In genomic region chr17:31273511-31273910, GRCh38 we compare ENCODE assay signal across 20 cellular contexts. TPM values are rescaled to one million over a fixed set of nuclear protein-coding genes. Genes with fewer than 3 reads are reported as not detected.
"Had no signal": no experiment of that assay in that cellular context is flagged by ENCODE, and none has a peak within 500 bp of the region (broad histone marks: within the 10 kb centered on the region; RNA-seq: fewer than 3 reads in every experiment).

No MANE protein-coding gene starts in this region.

- H3K27me3 Mint-ChIP-seq: activated naive CD8-positive, alpha-beta T cell treated with anti-CD3 and anti-CD28 coated beads, Interleukin-2, amount 10 ng/mL, durations not matched to agents 7 days and 5 days; stimulated activated naive CD8-positive, alpha-beta T cell treated with anti-CD3 and anti-CD28 coated beads, Interleukin-15, amount 100 ng/mL, for 72 hours had no signal

- H3K27ac ChIP-seq: cardiac muscle cell, foreskin keratinocyte, ovary, testis, vagina had no signal

- H3K36me3 ChIP-seq: ovary, vagina had no signal

- H3K9me3 ChIP-seq: ovary, sigmoid colon, testis, vagina had no signal

- H3K4me3 Mint-ChIP-seq: activated CD8-positive, alpha-beta T cell treated with anti-CD3 and anti-CD28 coated beads, Interleukin-2, amount 10 ng/mL, durations not matched to agents 7 days and 5 days; activated naive CD8-positive, alpha-beta T cell treated with anti-CD3 and anti-CD28 coated beads, Interleukin-2, amount 10 ng/mL, durations not matched to agents 7 days and 5 days; mesothelial cell of epicardium; neural crest cell; stimulated activated naive CD8-positive, alpha-beta T cell treated with anti-CD3 and anti-CD28 coated beads, Interleukin-15, amount 100 ng/mL, for 72 hours had no signal

- H3K4me1 ChIP-seq: testis had no signal

- H3K4me1 Mint-ChIP-seq: activated naive CD8-positive, alpha-beta T cell treated with anti-CD3 and anti-CD28 coated beads, Interleukin-2, amount 10 ng/mL, durations not matched to agents 7 days and 5 days; stimulated activated naive CD8-positive, alpha-beta T cell treated with anti-CD3 and anti-CD28 coated beads, Interleukin-15, amount 100 ng/mL, for 72 hours had no signal

- H3K27me3 ChIP-seq: cardiac muscle cell, foreskin keratinocyte, ovary, sigmoid colon, testis, vagina had no signal

- H3K27ac Mint-ChIP-seq: activated CD8-positive, alpha-beta T cell treated with anti-CD3 and anti-CD28 coated beads, Interleukin-2, amount 10 ng/mL, durations not matched to agents 7 days and 5 days; activated naive CD8-positive, alpha-beta T cell treated with anti-CD3 and anti-CD28 coated beads, Interleukin-2, amount 10 ng/mL, durations not matched to agents 7 days and 5 days; mesothelial cell of epicardium; stimulated activated naive CD8-positive, alpha-beta T cell treated with anti-CD3 and anti-CD28 coated beads, Interleukin-15, amount 100 ng/mL, for 72 hours had no signal

- FAIRE-seq: colon had no signal

- H3K9me3 Mint-ChIP-seq: activated naive CD8-positive, alpha-beta T cell treated with anti-CD3 and anti-CD28 coated beads, Interleukin-2, amount 10 ng/mL, durations not matched to agents 7 days and 5 days; mesothelial cell of epicardium; neural crest cell; stimulated activated naive CD8-positive, alpha-beta T cell treated with anti-CD3 and anti-CD28 coated beads, Interleukin-15, amount 100 ng/mL, for 72 hours had no signal

- H3K4me3 ChIP-seq: cardiac muscle cell, ovary, sigmoid colon, testis, vagina had no signal

- DNase-seq: activated CD4-positive, alpha-beta T cell treated with anti-CD3 and anti-CD28 coated beads for 4 hours; activated CD8-positive, alpha-beta memory T cell treated with anti-CD3 and anti-CD28 coated beads, Interleukin-2, amount 50 U/mL, for 48 hours; activated CD8-positive, alpha-beta T cell treated with anti-CD3 and anti-CD28 coated beads, Interleukin-2, amount 10 ng/mL, durations not matched to agents 7 days and 5 days; activated naive CD8-positive, alpha-beta T cell treated with anti-CD3 and anti-CD28 coated beads, Interleukin-2, amount 10 ng/mL, durations not matched to agents 7 days and 5 days; effector memory CD4-positive, alpha-beta T cell; head of caudate nucleus; left ventricle myocardium superior; ovary; sigmoid colon; stimulated activated CD4-positive, alpha-beta T cell treated with anti-CD3 and anti-CD28 coated beads, Interleukin-4, amount 100 ng/mL, for 1 hour; stimulated activated naive CD8-positive, alpha-beta T cell treated with anti-CD3 and anti-CD28 coated beads, Interleukin-15, amount 100 ng/mL, for 72 hours; testis had no signal

- ATAC-seq: activated CD8-positive, alpha-beta T cell treated with anti-CD3 and anti-CD28 coated beads, Interleukin-2, amount 10 ng/mL, durations not matched to agents 7 days and 5 days; stimulated activated naive CD8-positive, alpha-beta T cell treated with anti-CD3 and anti-CD28 coated beads, Interleukin-15, amount 100 ng/mL, for 72 hours had no signal

RNA-seq across cellular contexts. Expression of gene OMG, which starts 23.5 kb away (rescaled TPM):
- total RNA-seq: astrocyte, cardiac muscle cell, epithelial cell of proximal tubule, foreskin keratinocyte, mesothelial cell of epicardium, neural crest cell, testis, vagina had no signal
- polyA plus RNA-seq: foreskin keratinocyte had no signal

RNA-seq across cellular contexts. Expression of gene EVI2B, which starts 40.3 kb away (rescaled TPM):
- total RNA-seq: cardiac muscle cell, epithelial cell of proximal tubule, mesothelial cell of epicardium, neural crest cell had no signal

RNA-seq across cellular contexts. Expression of gene EVI2A, which starts 47.9 kb away (rescaled TPM):
- total RNA-seq: cardiac muscle cell, epithelial cell of proximal tubule, mesothelial cell of epicardium, neural crest cell had no signal
- polyA plus RNA-seq: foreskin keratinocyte had no signal
